16 cellular contexts compared by ENCODE assay signal in genomic region chr9:112120471-112120925, GRCh38. TPM values are rescaled to one million over a fixed set of nuclear protein-coding genes. Genes with fewer than 3 reads are reported as not detected.
DNase-seq lines count a peak whose midpoint lies in the region; ATAC-seq and TF ChIP-seq lines count a peak whose summit lies in the region.
"Had no signal": no experiment of that assay in that cellular context is flagged by ENCODE, and none has a peak within 500 bp of the region (broad histone marks: within the 10 kb centered on the region; RNA-seq: fewer than 3 reads in every experiment).

No MANE protein-coding gene starts in this region.

- H3K9me3 Mint-ChIP-seq in Caco-2 (ENCODE audit: unreplicated experiment) (no peaks in the 10 kb centered on the region), brain (no peaks in the 10 kb centered on the region), chondrocyte (ENCODE audit: low read depth) (no peaks in the 10 kb centered on the region)
- H3K9me3 Mint-ChIP-seq: activated T-helper 2 cell treated with anti-CD3 and anti-CD28 coated beads, Interferon-gamma antibody, Interleukin-2, Interleukin-4, amounts not matched to agents 10 μg/mL and 5 μg/mL and 100 μg/mL, durations not matched to agents 14 hours and 24 hours and 36 hours; stimulated activated effector memory CD8-positive, alpha-beta T cell treated with anti-CD3 and anti-CD28 coated beads, Interleukin-12 subunit alpha, Interleukin-12 subunit beta, amount 100 ng/mL, for 72 hours had no signal

- no peak overlapping the region for H3K4me3 ChIP-seq in Caco-2 (ENCODE audit: low read depth, low read length)
- H3K4me3 ChIP-seq: HAP-1 had no signal

- ATAC-seq in HG02884 (IDR thresholded peaks at IDR 0.05; ENCODE audit: unreplicated experiment) = no peak
- ATAC-seq: stimulated activated effector memory CD8-positive, alpha-beta T cell treated with anti-CD3 and anti-CD28 coated beads, Interleukin-12 subunit alpha, Interleukin-12 subunit beta, amount 100 ng/mL, for 72 hours had no signal

- TF ChIP-seq CTCF in Caco-2 (IDR thresholded peaks at IDR 0.05; ENCODE audit: insufficient read depth in 1 of 2, low read depth in 1 of 2, low read length in 1 of 2, severe bottlenecking in 1 of 2, unreplicated experiment in 1 of 2) (no peak), brain (conservative IDR thresholded peaks at IDR 0.05) (no peak), chondrocyte (IDR thresholded peaks at IDR 0.05) (no peak)

- peaks cover 43% of the 10 kb centered on the region for H3K4me1 Mint-ChIP-seq in Caco-2 (ENCODE audit: low read depth, unreplicated experiment)
- peaks cover 42% of the 10 kb centered on the region for H3K4me1 Mint-ChIP-seq in brain
- H3K4me1 Mint-ChIP-seq in chondrocyte (ENCODE audit: low read depth) = no peaks in the 10 kb centered on the region

- no TSS peak for BruUV-seq in Caco-2 (replicated peaks; lab: Mats Ljungman, UMichigan)

- H3K36me3 ChIP-seq in Caco-2 (ENCODE audit: control insufficient read depth, insufficient read depth, low read length) = no peaks in the 10 kb centered on the region; the same call in none of the 2 replicates
- H3K36me3 ChIP-seq: HAP-1 had no signal

- H3K4me1 ChIP-seq in Caco-2 = peaks cover 64% of the 10 kb centered on the region
- H3K4me1 ChIP-seq: HAP-1 had no signal

- intact Hi-C loops in Caco-2 (cut with micrococcal nuclease; ENCODE audit: unreplicated experiment) = no loop called here

- CTCF ChIA-PET in Caco-2 (lab: Charles Lee) = interaction anchor here (1.5 to 2.3 kb wide), 2 partner anchors 10 to 213 kb away, joined by 5 to 9 read pairs; partner anchors contain the start of gene PTBP3

- H3K27me3 Mint-ChIP-seq in Caco-2 (ENCODE audit: insufficient read depth, unreplicated experiment) (no peaks in the 10 kb centered on the region), brain (peaks cover 20% of the 10 kb centered on the region), chondrocyte (ENCODE audit: low read depth) (no peaks in the 10 kb centered on the region)
- H3K27me3 Mint-ChIP-seq: activated CD4-positive, alpha-beta T cell treated with anti-CD3 and anti-CD28 coated beads, Interleukin-2, amount 10 ng/mL, durations not matched to agents 24 days and 14 days had no signal

- H3K36me3 Mint-ChIP-seq in Caco-2 (ENCODE audit: insufficient read depth, unreplicated experiment) (peaks cover 49% of the 10 kb centered on the region), brain (peaks cover 18% of the 10 kb centered on the region), chondrocyte (ENCODE audit: low read depth) (peaks cover 19% of the 10 kb centered on the region)

- POLR2A ChIA-PET in Caco-2 (lab: Charles Lee) = no interaction called here

- H3K27ac Mint-ChIP-seq in Caco-2 (ENCODE audit: unreplicated experiment) (peak overlapping the region; percentile 96), brain (peak overlapping the region; percentile 14 to 83 (median 76)), chondrocyte (ENCODE audit: unreplicated experiment) (no peak overlapping the region)
- H3K27ac Mint-ChIP-seq: activated T-helper 2 cell treated with anti-CD3 and anti-CD28 coated beads, Interferon-gamma antibody, Interleukin-2, Interleukin-4, amounts not matched to agents 10 μg/mL and 5 μg/mL and 100 μg/mL, durations not matched to agents 14 hours and 24 hours and 36 hours; stimulated activated effector memory CD8-positive, alpha-beta T cell treated with anti-CD3 and anti-CD28 coated beads, Interleukin-12 subunit alpha, Interleukin-12 subunit beta, amount 100 ng/mL, for 72 hours had no signal

- H3K27me3 ChIP-seq in Caco-2 (replicated peaks; ENCODE audit: control insufficient read depth, insufficient read depth, low read length) = no peaks in the 10 kb centered on the region

- H3K4me3 Mint-ChIP-seq in Caco-2 (ENCODE audit: unreplicated experiment) (no peak overlapping the region), brain (peak overlapping the region in 1 of 5 experiments; percentile 11), chondrocyte (ENCODE audit: unreplicated experiment) (no peak overlapping the region)
- H3K4me3 Mint-ChIP-seq: activated CD4-positive, alpha-beta T cell treated with anti-CD3 and anti-CD28 coated beads, Interleukin-2, amount 10 ng/mL, durations not matched to agents 24 days and 14 days; stimulated activated effector memory CD8-positive, alpha-beta T cell treated with anti-CD3 and anti-CD28 coated beads, Interleukin-12 subunit alpha, Interleukin-12 subunit beta, amount 100 ng/mL, for 72 hours had no signal

- no peak for DNase-seq in Caco-2
- DNase-seq in NCI-H146 (lab: John Stamatoyannopoulos, UW) = peak; percentile 75
- peak; percentile 74 for DNase-seq in myocyte (ENCODE audit: low read depth)
- no peak for DNase-seq in chondrocyte (ENCODE audit: low spot score)
- no peak for DNase-seq in HuH-7 (ENCODE audit: low spot score)
- no peak for DNase-seq in NCI-H526 treated with DMSO at 0.1 percent for 48 hours (lab: John Stamatoyannopoulos, UW)
- DNase-seq: activated CD4-positive, alpha-beta T cell treated with anti-CD3 and anti-CD28 coated beads, Interleukin-2, amount 10 ng/mL, durations not matched to agents 24 days and 14 days; erythroblast; NCI-H1092; stimulated activated CD4-positive, alpha-beta T cell treated with anti-CD3 and anti-CD28 coated beads, Interleukin-2, amount 100 ng/mL, for 48 hours; T-helper 1 cell had no signal

- H3K9me3 ChIP-seq in Caco-2 = no peaks in the 10 kb centered on the region
- H3K9me3 ChIP-seq: HAP-1 had no signal

RNA-seq across cellular contexts. Expression of gene SUSD1, which starts 54.6 kb away (rescaled TPM):
- total RNA-seq in Caco-2 (2022) = 53.4 and 60.1 TPM in 2 replicates
- polyA plus RNA-seq in brain (ENCODE audit: insufficient read depth, low read depth, low replicate concordance) = 8.7 TPM
- total RNA-seq in myocyte = 3.3 and 7.1 TPM in 2 replicates
- polyA plus RNA-seq in myocyte (2012) = 1.1 TPM
- total RNA-seq in chondrocyte = 18.5 to 29.6 TPM (median 28.1 TPM) in 3 replicates

Comparison
In these comparisons a context has a peak if more than half of its experiments do, and no peak if none do; other contexts are left out.
1. DNase-seq: peak in NCI-H146 (single experiment) and myocyte (single experiment); none in Caco-2 (0 of 2), chondrocyte (single experiment), HuH-7 (single experiment) and NCI-H526 treated with DMSO at 0.1 percent for 48 hours (single experiment).